1 cellular context compared by ENCODE assay signal in genomic region chr2:55050133-55050994, GRCh38.
TF ChIP-seq lines count a peak whose summit lies in the region.

Gene RTN4 (minus strand): TSS chr2:55050451. CDS start chr2:55050300, 151 bp downstream.

TF ChIP-seq in HepG2, 621 proteins besides CTCF, POLR2A, EP300 and RAD21 (continued from another document and continues in another):
- peak; percentile 82; the same call in 1 of the 2 replicates for TF ChIP-seq ZNF142 (CRISPR knock-in tag; IDR thresholded peaks at IDR 0.05)
- TF ChIP-seq HMGXB3 (CRISPR knock-in tag; IDR thresholded peaks at IDR 0.05; ENCODE audit: borderline replicate concordance) = peak; percentile 56; the same call in 1 of the 2 replicates
- peak; percentile 73; the same call in 1 of the 2 replicates for TF ChIP-seq GATA4 (IDR thresholded peaks at IDR 0.05; ENCODE audit: borderline replicate concordance, low read depth)
- TF ChIP-seq ZNF501 (CRISPR knock-in tag; IDR thresholded peaks at IDR 0.05) = peak; percentile 77
- peak; percentile 87 for TF ChIP-seq CCDC6 (CRISPR knock-in tag; IDR thresholded peaks at IDR 0.05)
- no peak for TF ChIP-seq KAT2B (IDR thresholded peaks at IDR 0.05; ENCODE audit: borderline replicate concordance, low read depth, low read length)
- no peak for TF ChIP-seq ZNF318 (CRISPR knock-in tag; IDR thresholded peaks at IDR 0.05)
- no peak for TF ChIP-seq ZNF10 (CRISPR knock-in tag; IDR thresholded peaks at IDR 0.05; ENCODE audit: borderline replicate concordance, low read depth)
- TF ChIP-seq NCOA5 (CRISPR knock-in tag; IDR thresholded peaks at IDR 0.05) = no peak
- peak; percentile 94 for TF ChIP-seq ZBTB25 (CRISPR knock-in tag; IDR thresholded peaks at IDR 0.05)
- TF ChIP-seq ZNF317 (CRISPR knock-in tag; IDR thresholded peaks at IDR 0.05) = no peak
- peak; percentile 89; the same call in 1 of the 2 replicates for TF ChIP-seq EED (CRISPR knock-in tag; IDR thresholded peaks at IDR 0.05)
- TF ChIP-seq RERE (CRISPR knock-in tag; IDR thresholded peaks at IDR 0.05; ENCODE audit: low read depth) = peak; percentile 51; the same call in 1 of the 2 replicates
- TF ChIP-seq PLSCR1 (CRISPR knock-in tag; IDR thresholded peaks at IDR 0.05; ENCODE audit: borderline replicate concordance) = no peak
- peak; percentile 30; the same call in 1 of the 2 replicates for TF ChIP-seq CEBPZ (IDR thresholded peaks at IDR 0.05; ENCODE audit: low read length)
